ENCODE assay signal across 30 cellular contexts in the genomic region with DNA sequence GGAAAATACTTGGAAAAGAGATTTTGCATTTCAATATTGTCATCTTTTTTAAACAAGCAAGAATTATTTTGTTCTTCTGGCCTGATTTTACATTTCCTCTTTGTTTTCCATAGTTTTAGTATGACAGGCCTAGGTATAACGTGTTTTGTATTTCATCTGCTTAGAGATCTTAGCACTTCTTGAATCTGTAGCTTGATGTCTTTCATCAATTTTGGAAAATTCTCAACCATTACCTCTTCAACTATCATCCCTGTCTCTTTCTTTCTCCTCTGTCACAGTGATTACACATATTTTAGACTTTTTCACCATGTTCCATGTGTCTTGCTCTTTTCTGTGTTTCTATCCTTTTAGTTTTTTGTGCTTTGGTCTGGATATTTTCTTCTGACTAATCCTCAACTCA.
DNase-seq lines count a peak whose midpoint lies in the region; ATAC-seq, FAIRE-seq and TF ChIP-seq lines count a peak whose summit lies in the region.
"Had no signal": no experiment of that assay in that cellular context is flagged by ENCODE, and none has a peak within 500 bp of the region (broad histone marks: within the 10 kb centered on the region; RNA-seq: fewer than 3 reads in every experiment).

No MANE protein-coding gene starts in this region.

- H3K4me3 ChIP-seq in HEK293 (ENCODE audit: low read depth, low read length) = no peak overlapping the region
- no peak overlapping the region for H3K4me3 ChIP-seq in lower lobe of right lung
- H3K4me3 ChIP-seq: A549; BLaER1; BLaER1 treated with 17β-estradiol and CSF1 and Interleukin-3, amounts not matched to agents 10 nM and 100 nM had no signal

- no peak for TF ChIP-seq CTCF in HEK293 (tag by site-specific recombination; IDR thresholded peaks at IDR 0.05)
- no peak for TF ChIP-seq CTCF in lower lobe of right lung (IDR thresholded peaks at IDR 0.05)

- DNase-seq in GM18507 (ENCODE audit: extremely low spot score, insufficient read length, low read depth) (no peak), lower lobe of right lung (no peak)
- DNase-seq in stimulated activated CD4-positive, alpha-beta T cell treated with anti-CD3 and anti-CD28 coated beads, Interleukin-12 subunit alpha, Interleukin-12 subunit beta, amount 100 ng/mL, for 4 hours = no peak
- DNase-seq: 8988T; ACHN; AML-193; BE2C; C1 segment of cervical spinal cord; Caco-2; Calu3; CD4-positive, alpha-beta memory T cell; CD4-positive, alpha-beta T cell; CD4-positive, CD25-positive, alpha-beta regulatory T cell; CD8-positive, alpha-beta memory T cell; CD8-positive, alpha-beta T cell; COR-L47; DMS 273 treated with DMSO at 0.1 percent for 48 hours; DMS153; DMS53; DMS79; DMS79 treated with DMSO at 0.1 percent for 48 hours; DND-41; EL had no signal

- no peaks in the 10 kb centered on the region for H3K27me3 ChIP-seq in lower lobe of right lung (ENCODE audit: low read depth)
- H3K27me3 ChIP-seq: BE2C; BLaER1; BLaER1 treated with 17β-estradiol and CSF1 and Interleukin-3, amounts not matched to agents 10 nM and 100 nM had no signal

- H3K27ac ChIP-seq in HEK293 (ENCODE audit: extremely low read depth, low read depth, low read length) = no peak overlapping the region
- H3K27ac ChIP-seq in lower lobe of right lung = no peak overlapping the region
- H3K27ac ChIP-seq: 22Rv1; A549; BLaER1; BLaER1 treated with 17β-estradiol and CSF1 and Interleukin-3, amounts not matched to agents 10 nM and 100 nM; C4-2B had no signal

- POLR2A ChIA-PET in HEK293 (lab: Yijun Ruan, JAX) = no interaction called here

- intact Hi-C loops in lower lobe of right lung (cut with DNase I) = no loop called here

- ATAC-seq in lower lobe of right lung = no peak
- ATAC-seq: A549; CD8-positive, alpha-beta T cell had no signal

- H3K36me3 ChIP-seq in HEK293 (ENCODE audit: control insufficient read depth in 2 of 2, insufficient read depth in 1 of 2, low read length in 2 of 2) (no peaks in the 10 kb centered on the region), lower lobe of right lung (no peaks in the 10 kb centered on the region)
- H3K36me3 ChIP-seq: BE2C; BLaER1; BLaER1 treated with 17β-estradiol and CSF1 and Interleukin-3, amounts not matched to agents 10 nM and 100 nM had no signal

- CTCF ChIA-PET in HEK293 (lab: Yijun Ruan, JAX) = interaction anchor here (0.5 to 0.8 kb wide), 2 partner anchors 39 to 47 kb away, joined by 3 read pairs; no protein-coding TSS in a partner anchor

- no peaks in the 10 kb centered on the region; the same call in none of the 2 replicates for H3K9me3 ChIP-seq in HEK293 (ENCODE audit: control insufficient read depth, insufficient read depth, low read depth, low read length)
- H3K9me3 ChIP-seq in lower lobe of right lung = no peaks in the 10 kb centered on the region
- H3K9me3 ChIP-seq: A549, BE2C, BLaER1, Caco-2 had no signal

- no peaks in the 10 kb centered on the region for H3K4me1 ChIP-seq in HEK293 (ENCODE audit: control insufficient read depth, insufficient read depth, low read length)
- H3K4me1 ChIP-seq in lower lobe of right lung = no peaks in the 10 kb centered on the region
- H3K4me1 ChIP-seq: BE2C; BLaER1; BLaER1 treated with 17β-estradiol and CSF1 and Interleukin-3, amounts not matched to agents 10 nM and 100 nM; Caco-2 had no signal

- FAIRE-seq in GM18507 (lab: Jason Lieb, UNC) = peak; percentile 26
- FAIRE-seq: A204.1, A549 had no signal

TF ChIP-seq in HEK293, 187 proteins besides CTCF, POLR2A, EP300 and RAD21:
- TF ChIP-seq ZNF558 (tag by site-specific recombination; IDR thresholded peaks at IDR 0.05) = peak; percentile 99
- TF ChIP-seq ZBTB6 (tag by site-specific recombination; IDR thresholded peaks at IDR 0.05) = no peak
